In the genomic region with DNA sequence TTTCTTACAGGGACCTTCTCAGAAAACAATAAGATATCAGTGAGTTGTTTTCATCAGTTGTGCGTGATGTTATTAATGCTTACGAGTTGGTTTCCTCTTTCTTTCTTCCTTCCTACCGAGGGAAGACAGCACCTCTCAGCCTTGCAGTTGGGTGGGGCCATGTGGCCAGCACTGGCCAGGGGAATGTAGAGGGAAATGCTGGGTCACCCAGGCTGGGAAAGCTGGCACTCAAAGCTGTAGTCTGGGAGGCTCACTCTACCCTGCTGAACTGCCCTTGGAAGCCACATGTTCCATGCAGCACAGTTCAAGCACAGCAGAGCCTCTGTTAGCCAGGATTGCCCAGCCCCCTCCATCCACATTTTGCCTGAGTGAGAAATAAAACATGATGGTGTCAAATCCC, we compare ENCODE assay signal across 25 cellular contexts.
"Had no signal": no experiment of that assay in that cellular context is flagged by ENCODE, and none has a peak within 500 bp of the region (broad histone marks: within the 10 kb centered on the region; RNA-seq: fewer than 3 reads in every experiment).

No MANE protein-coding gene starts in this region.

- H3K36me3 ChIP-seq: ascending aorta, breast epithelium, cardiac muscle cell, colonic mucosa had no signal

- H3K4me3 ChIP-seq: ascending aorta, breast epithelium, cardiac muscle cell, colonic mucosa had no signal

- H3K9me3 ChIP-seq: ascending aorta, breast epithelium, colonic mucosa had no signal

- ATAC-seq: activated naive CD4-positive, alpha-beta T cell treated with anti-CD3 and anti-CD28 coated beads, Interleukin-2, amount 50 U/mL, for 72 hours; activated T-cell treated with anti-CD3 and anti-CD28 coated beads, Interleukin-2, amount 50 U/mL, for 72 hours; esophagus mucosa had no signal

- H3K27me3 ChIP-seq: ascending aorta, breast epithelium, cardiac muscle cell, colonic mucosa had no signal

- H3K27ac ChIP-seq: ascending aorta, breast epithelium, cardiac muscle cell, colonic mucosa had no signal

- DNase-seq: activated CD4-positive, alpha-beta T cell treated with anti-CD3 and anti-CD28 coated beads for 4 hours; activated CD4-positive, alpha-beta T cell treated with anti-CD3 and anti-CD28 coated beads, Interleukin-2, amount 50 U/mL, for 1 hour; activated CD4-positive, alpha-beta T cell treated with anti-CD3 and anti-CD28 coated beads, Interleukin-2, amount 50 U/mL, for 48 hours; activated CD4-positive, CD25-positive, alpha-beta regulatory T cell; activated CD4-positive, CD25-positive, alpha-beta regulatory T cell treated with anti-CD3 and anti-CD28 coated beads, Interleukin-2, amount 50 U/mL, for 72 hours; activated CD8-positive, alpha-beta memory T cell treated with anti-CD3 and anti-CD28 coated beads, Interleukin-2, amount 50 U/mL, for 48 hours; activated gamma-delta T cell; activated naive CD4-positive, alpha-beta T cell; activated naive CD4-positive, alpha-beta T cell treated with anti-CD3 and anti-CD28 coated beads, Interleukin-2, amount 10 ng/mL, durations not matched to agents 7 days and 5 days; activated naive CD8-positive, alpha-beta T cell treated with anti-CD3 and anti-CD28 coated beads, Interleukin-2, amount 10 ng/mL, durations not matched to agents 7 days and 5 days; activated T-cell treated with anti-CD3 and anti-CD28 coated beads for 4 hours; activated T-cell treated with anti-CD3 and anti-CD28 coated beads, Interleukin-2, amount 50 U/mL, for 24 hours; activated T-cell treated with anti-CD3 and anti-CD28 coated beads, Interleukin-2, amount 50 U/mL, for 72 hours; central memory CD4-positive, alpha-beta T cell; cerebellar nuclear complex; colonic mucosa; effector memory CD4-positive, alpha-beta T cell; endodermal cell; foreskin fibroblast; T-helper 2 cell had no signal

- H3K4me1 ChIP-seq: breast epithelium, colonic mucosa had no signal
